ENCODE assay signal across 24 cellular contexts in the genomic region with DNA sequence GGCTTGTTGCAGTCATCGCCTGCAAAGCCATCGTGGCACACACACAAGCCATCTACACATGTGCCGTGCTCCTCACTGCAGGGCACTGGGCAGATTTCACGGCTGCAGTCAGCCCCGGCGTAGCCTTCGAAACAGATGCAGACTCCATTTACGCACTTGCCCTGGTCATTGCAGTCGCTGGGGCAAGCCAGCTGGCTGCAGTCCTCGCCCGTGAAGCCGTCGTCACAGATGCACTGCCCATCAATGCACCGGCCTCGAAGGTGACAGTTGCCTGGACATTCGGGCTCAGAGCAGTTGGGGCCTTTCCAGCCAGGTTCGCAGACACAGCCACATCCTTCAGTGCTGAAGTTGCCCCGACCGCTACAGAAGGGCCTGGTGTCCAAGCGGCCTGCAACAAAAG. TPM values are rescaled to one million over a fixed set of nuclear protein-coding genes. Genes with fewer than 3 reads are reported as not detected.
"Had no signal": no experiment of that assay in that cellular context is flagged by ENCODE, and none has a peak within 500 bp of the region (broad histone marks: within the 10 kb centered on the region; RNA-seq: fewer than 3 reads in every experiment).

No MANE protein-coding gene starts in this region.

- H3K9me3 ChIP-seq: ascending aorta, left lung, lower lobe of right lung, mucosa of descending colon, neutrophil, ovary, prostate gland, suprapubic skin, tibial nerve had no signal

- H3K27ac ChIP-seq: ascending aorta, left lung, lower lobe of right lung, neutrophil, ovary, prostate gland, suprapubic skin, tibial nerve had no signal

- H3K4me3 ChIP-seq: ascending aorta, left lung, lower lobe of right lung, mucosa of descending colon, ovary, prostate gland, suprapubic skin, tibial nerve had no signal

- DNase-seq: activated CD4-positive, alpha-beta T cell treated with anti-CD3 and anti-CD28 coated beads for 36 hours; activated CD4-positive, CD25-positive, alpha-beta regulatory T cell; activated naive CD4-positive, alpha-beta T cell; activated T-cell treated with anti-CD3 and anti-CD28 coated beads for 4 hours; activated T-cell treated with anti-CD3 and anti-CD28 coated beads, Interleukin-2, amount 50 U/mL, for 72 hours; caudate nucleus; lower lobe of right lung; mucosa of descending colon; ovary; stimulated activated CD4-positive, alpha-beta T cell treated with anti-CD3 and anti-CD28 coated beads, Interleukin-15, amount 100 ng/mL, for 24 hours; stimulated activated CD4-positive, alpha-beta T cell treated with anti-CD3 and anti-CD28 coated beads, Interleukin-2, amount 100 ng/mL, for 24 hours; stimulated activated naive CD4-positive, alpha-beta T cell; T-cell had no signal

- H3K4me3 Mint-ChIP-seq: activated CD4-positive, alpha-beta T cell treated with anti-CD3 and anti-CD28 coated beads for 36 hours; activated T-cell treated with anti-CD3 and anti-CD28 coated beads, Interleukin-2, amount 50 U/mL, for 72 hours; brain; natural killer cell treated with Interleukin-12 subunit alpha and Interleukin-12 subunit beta and Interleukin-15 and Interleukin-18, amount 100 ng/mL, for 72 hours; T-cell; T-helper 2 cell treated with Interferon-gamma antibody and Interleukin-4, amounts not matched to agents 5 μg/mL and 100 μg/mL, for 36 hours had no signal

- H3K27me3 Mint-ChIP-seq: brain, T-cell had no signal

- H3K27me3 ChIP-seq: ascending aorta, left lung, neutrophil, ovary, suprapubic skin, tibial nerve had no signal

- ATAC-seq: activated CD4-positive, alpha-beta T cell treated with anti-CD3 and anti-CD28 coated beads for 36 hours; activated naive CD4-positive, alpha-beta T cell treated with anti-CD3 and anti-CD28 coated beads, Interleukin-2, amount 50 U/mL, for 72 hours; activated T-cell treated with anti-CD3 and anti-CD28 coated beads, Interleukin-2, amount 50 U/mL, for 72 hours; left lung; lower lobe of right lung; mucosa of descending colon; T-cell had no signal

- H3K27ac Mint-ChIP-seq: activated CD4-positive, alpha-beta T cell treated with anti-CD3 and anti-CD28 coated beads for 36 hours; activated naive CD4-positive, alpha-beta T cell treated with anti-CD3 and anti-CD28 coated beads, Interleukin-2, amount 50 U/mL, for 72 hours; activated T-cell treated with anti-CD3 and anti-CD28 coated beads, Interleukin-2, amount 50 U/mL, for 72 hours; natural killer cell treated with Interleukin-12 subunit alpha and Interleukin-12 subunit beta and Interleukin-15 and Interleukin-18, amount 100 ng/mL, for 72 hours; T-cell; T-helper 2 cell treated with Interferon-gamma antibody and Interleukin-4, amounts not matched to agents 5 μg/mL and 100 μg/mL, for 36 hours had no signal

- H3K4me1 Mint-ChIP-seq: activated CD4-positive, alpha-beta T cell treated with anti-CD3 and anti-CD28 coated beads for 36 hours; T-cell had no signal

- H3K9me3 Mint-ChIP-seq: activated naive CD4-positive, alpha-beta T cell treated with anti-CD3 and anti-CD28 coated beads, Interleukin-2, amount 50 U/mL, for 72 hours; activated T-cell treated with anti-CD3 and anti-CD28 coated beads, Interleukin-2, amount 50 U/mL, for 72 hours; natural killer cell treated with Interleukin-12 subunit alpha and Interleukin-12 subunit beta and Interleukin-15 and Interleukin-18, amount 100 ng/mL, for 72 hours; T-cell; T-helper 2 cell treated with Interferon-gamma antibody and Interleukin-4, amounts not matched to agents 5 μg/mL and 100 μg/mL, for 36 hours had no signal

- H3K4me1 ChIP-seq: ascending aorta, lower lobe of right lung, prostate gland, tibial nerve had no signal

- H3K36me3 Mint-ChIP-seq: activated naive CD4-positive, alpha-beta T cell treated with anti-CD3 and anti-CD28 coated beads, Interleukin-2, amount 50 U/mL, for 72 hours; natural killer cell treated with Interleukin-12 subunit alpha and Interleukin-12 subunit beta and Interleukin-15 and Interleukin-18, amount 100 ng/mL, for 72 hours; T-cell had no signal

- H3K36me3 ChIP-seq: lower lobe of right lung, neutrophil, ovary, prostate gland, suprapubic skin had no signal

- FAIRE-seq: endothelial cell of umbilical vein had no signal

RNA-seq across cellular contexts. Expression of gene TNC, which starts 31.1 kb away (rescaled TPM):
- total RNA-seq: activated naive CD4-positive, alpha-beta T cell treated with anti-CD3 and anti-CD28 coated beads, Interleukin-2, amount 50 U/mL, for 72 hours had no signal
- polyA plus RNA-seq: endothelial cell of umbilical vein had no signal
